Comparison of ENCODE assay signal across 8 cellular contexts in the genomic region with DNA sequence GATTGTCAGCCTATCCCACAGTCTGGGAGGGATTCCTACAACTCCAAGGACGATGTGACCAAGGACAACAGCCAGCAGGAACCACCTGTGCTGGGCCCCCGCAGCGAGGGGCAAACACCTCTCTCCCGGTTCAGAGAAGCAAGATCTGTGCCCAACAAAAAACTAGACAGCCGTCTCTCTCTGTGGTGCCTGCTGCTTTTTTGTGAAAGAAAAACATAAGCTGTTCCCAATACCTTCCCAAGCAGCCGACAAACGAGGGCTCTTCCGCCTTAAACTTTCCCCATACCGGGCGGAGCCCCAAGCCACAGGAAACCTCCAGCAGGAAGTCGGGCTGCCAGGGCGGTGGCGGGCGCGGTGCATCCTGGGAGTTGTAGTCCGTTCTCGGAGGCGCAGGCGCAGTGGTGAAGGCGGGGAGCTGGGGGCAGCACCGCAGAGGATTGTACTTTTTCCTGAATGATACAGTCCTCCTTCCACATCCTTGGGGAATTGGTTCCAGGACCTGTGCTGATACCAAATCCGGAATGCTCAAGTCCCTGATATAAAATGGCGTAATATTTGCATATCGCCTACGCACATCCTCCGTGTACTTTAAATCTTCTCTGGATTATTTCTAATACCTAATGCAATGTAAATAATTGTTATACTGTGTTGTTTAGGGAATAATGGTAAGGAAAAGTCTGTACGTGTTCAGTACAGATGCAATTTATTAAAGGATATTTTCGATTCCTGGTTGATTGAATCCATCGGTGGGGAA.
DNase-seq lines count a peak whose midpoint lies in the region; ATAC-seq, FAIRE-seq and TF ChIP-seq lines count a peak whose summit lies in the region.

No MANE protein-coding gene starts in this region.

- no peaks in the 10 kb centered on the region for H3K36me3 ChIP-seq in WERI-Rb-1
- no peaks in the 10 kb centered on the region for H3K36me3 ChIP-seq in bronchial epithelial cell (ENCODE audit: control insufficient read depth, insufficient read depth, low read length)

- in situ Hi-C loops in ACHN (cut with HindIII; ENCODE audit: low pct_ligation_motif_present, low pct_unique_long_range_greater_than_20kb, low sequenced_read_pairs): no loop called here

- FAIRE-seq in bronchial epithelial cell (lab: Jason Lieb, UNC): no peak

- DNase-seq in ACHN (peak; percentile 92), NCI-H2196 treated with DMSO at 0.1 percent for 48 hours (lab: John Stamatoyannopoulos, UW; ENCODE audit: unreplicated experiment) (peak; percentile 69), WERI-Rb-1 (peak; percentile 99), bronchial epithelial cell (ENCODE audit: low read depth) (peak; percentile 88), iPS-NIHi11 (ENCODE audit: low spot score) (peak; percentile 92)

- no peaks in the 10 kb centered on the region for H3K27me3 ChIP-seq in WERI-Rb-1 (ENCODE audit: insufficient read depth, low read depth, severe bottlenecking)
- no peaks in the 10 kb centered on the region for H3K27me3 ChIP-seq in bronchial epithelial cell (ENCODE audit: control insufficient read depth, insufficient read depth, low read length)

- H3K9me3 ChIP-seq in WERI-Rb-1 (ENCODE audit: severe bottlenecking): no peaks in the 10 kb centered on the region

- H3K4me3 ChIP-seq in WERI-Rb-1 (ENCODE audit: low read depth, low read length): peak overlapping the region; percentile 83
- peak overlapping the region; percentile 53 for H3K4me3 ChIP-seq in bronchial epithelial cell (ENCODE audit: low read depth, low read length)
- peak overlapping the region; percentile 47 to 68 (median 59) for H3K4me3 ChIP-seq in skin epidermis

- H3K27ac ChIP-seq in WERI-Rb-1 (peak overlapping the region; percentile 64), skin epidermis (peak overlapping the region; percentile 85 to 99 (median 97))

- peak; percentile 46 for ATAC-seq in GM18870 (IDR thresholded peaks at IDR 0.05; ENCODE audit: unreplicated experiment)
- peak; percentile 59 for ATAC-seq in HG03135 (IDR thresholded peaks at IDR 0.05; ENCODE audit: unreplicated experiment)

- TF ChIP-seq CTCF in WERI-Rb-1 (IDR thresholded peaks at IDR 0.05; ENCODE audit: low read depth, low read length) (no peak), bronchial epithelial cell (IDR thresholded peaks at IDR 0.05; ENCODE audit: insufficient read depth, low read length, severe bottlenecking) (no peak)

Comparison
In these comparisons a context has a peak if more than half of its experiments do, and no peak if none do; other contexts are left out.
1. Peak in every context shown above with its lines: DNase-seq, ATAC-seq, H3K4me3 ChIP-seq and H3K27ac ChIP-seq.